Comparison of ENCODE assay signal across 12 cellular contexts in genomic region chr18:58967643-58968291, GRCh38.
DNase-seq lines count a peak whose midpoint lies in the region; ATAC-seq and TF ChIP-seq lines count a peak whose summit lies in the region.
"Had no signal": no experiment of that assay in that cellular context is flagged by ENCODE, and none has a peak within 500 bp of the region (broad histone marks: within the 10 kb centered on the region; RNA-seq: fewer than 3 reads in every experiment).

No MANE protein-coding gene starts in this region.

- H2AFZ ChIP-seq in SU-DHL-6 (ENCODE audit: low read depth, low read length, severe bottlenecking): no peak overlapping the region

- peaks cover 4% of the 10 kb centered on the region for H3K27me3 Mint-ChIP-seq in activated T-helper 1 cell treated with anti-CD3 and anti-CD28 coated beads, Interleukin-12 subunit alpha, Interleukin-12 subunit beta, Interleukin-2, Interleukin-4 antibody, amounts not matched to agents 30 ng/mL and 10 ng/mL and 1 ng/mL, durations not matched to agents 14 hours and 24 hours and 36 hours (ENCODE audit: insufficient read depth)

- peaks cover 14% of the 10 kb centered on the region; the same call in 1 of the 2 replicates for H3K36me3 ChIP-seq in SU-DHL-6 (ENCODE audit: low read length)
- peaks cover 6 to 14% (median 13%) of the 10 kb centered on the region in 3 donors for H3K36me3 ChIP-seq in skeletal muscle tissue (ENCODE audit: control insufficient read depth in 3 of 3, insufficient read depth in 3 of 3, low read length in 3 of 3)

- ATAC-seq in left ventricle myocardium superior (peak; percentile 16), HG03432 (IDR thresholded peaks at IDR 0.05; ENCODE audit: unreplicated experiment) (no peak)
- ATAC-seq: naive thymus-derived CD4-positive, alpha-beta T cell had no signal

- DNase-seq in DMS79 (lab: John Stamatoyannopoulos, UW) (peak; percentile 79), left ventricle myocardium superior (no peak), OCI-M2 (lab: John Stamatoyannopoulos, UW; ENCODE audit: unreplicated experiment) (no peak), foreskin melanocyte (no peak)
- no peak for DNase-seq in activated T-helper 1 cell treated with anti-CD3 and anti-CD28 coated beads, Interleukin-12 subunit alpha, Interleukin-12 subunit beta, Interleukin-2, Interleukin-4 antibody, amounts not matched to agents 30 ng/mL and 10 ng/mL and 1 ng/mL, durations not matched to agents 14 hours and 24 hours and 36 hours (ENCODE audit: low spot score)
- DNase-seq: amniotic stem cell; MV-4-11; naive thymus-derived CD4-positive, alpha-beta T cell had no signal

- no peaks in the 10 kb centered on the region for H3K27me3 ChIP-seq in SU-DHL-6 (ENCODE audit: low read length)
- H3K27me3 ChIP-seq in skeletal muscle tissue (ENCODE audit: control insufficient read depth in 3 of 3, insufficient read depth in 3 of 3, low read length in 3 of 3): no peaks in the 10 kb centered on the region
- H3K27me3 ChIP-seq: SJSA1 had no signal

- no peaks in the 10 kb centered on the region for H3K4me1 Mint-ChIP-seq in activated T-helper 1 cell treated with anti-CD3 and anti-CD28 coated beads, Interleukin-12 subunit alpha, Interleukin-12 subunit beta, Interleukin-2, Interleukin-4 antibody, amounts not matched to agents 30 ng/mL and 10 ng/mL and 1 ng/mL, durations not matched to agents 14 hours and 24 hours and 36 hours (ENCODE audit: low read depth)

- no peaks in the 10 kb centered on the region for H3K9me2 ChIP-seq in SU-DHL-6 (replicated peaks; ENCODE audit: insufficient read depth, low read length)

- H3K4me1 ChIP-seq in skeletal muscle tissue (ENCODE audit: control insufficient read depth in 3 of 3, insufficient read depth in 3 of 3, low read length in 3 of 3): peaks cover 10 to 36% (median 19%) of the 10 kb centered on the region in 3 donors

- TF ChIP-seq CTCF in SU-DHL-6 (IDR thresholded peaks at IDR 0.05; ENCODE audit: insufficient read depth, low read length, poor library complexity, severe bottlenecking): no peak

- no peaks in the 10 kb centered on the region for H4K20me1 ChIP-seq in SU-DHL-6 (ENCODE audit: low read depth, low read length)

- H3K9me3 ChIP-seq in SU-DHL-6 (ENCODE audit: insufficient read depth, low read length): no peaks in the 10 kb centered on the region
- no peaks in the 10 kb centered on the region for H3K9me3 ChIP-seq in skeletal muscle tissue (ENCODE audit: control insufficient read depth in 3 of 3, low read length in 3 of 3)
- H3K9me3 ChIP-seq: SJSA1 had no signal

- H3K79me2 ChIP-seq in SU-DHL-6 (ENCODE audit: insufficient read depth, low read length): peaks cover 61% of the 10 kb centered on the region

- H3K27ac Mint-ChIP-seq in activated T-helper 1 cell treated with anti-CD3 and anti-CD28 coated beads, Interleukin-12 subunit alpha, Interleukin-12 subunit beta, Interleukin-2, Interleukin-4 antibody, amounts not matched to agents 30 ng/mL and 10 ng/mL and 1 ng/mL, durations not matched to agents 14 hours and 24 hours and 36 hours: no peak overlapping the region
- H3K27ac Mint-ChIP-seq: naive thymus-derived CD4-positive, alpha-beta T cell had no signal

- H3K4me2 ChIP-seq in SU-DHL-6 (ENCODE audit: low read depth, low read length, poor library complexity, severe bottlenecking): peak overlapping the region; percentile 77

- H3K27ac ChIP-seq in SU-DHL-6 (ENCODE audit: low read depth, low read length) (peak overlapping the region; percentile 95), skeletal muscle tissue (ENCODE audit: low read depth, low read length) (peak overlapping the region; percentile 16)
- H3K27ac ChIP-seq: SJSA1 had no signal

- H3K4me3 ChIP-seq in SU-DHL-6 (ENCODE audit: insufficient read depth, low read length, poor library complexity, severe bottlenecking) (peak overlapping the region; percentile 14), skeletal muscle tissue (ENCODE audit: low read length in 3 of 3) (no peak overlapping the region)
- H3K4me3 ChIP-seq: SJSA1 had no signal

- H3K9ac ChIP-seq in SU-DHL-6 (ENCODE audit: low read length) (peak overlapping the region; percentile 64), skeletal muscle tissue (ENCODE audit: low read depth in 1 of 3, low read length in 3 of 3) (no peak overlapping the region)

- H3K36me3 Mint-ChIP-seq in activated T-helper 1 cell treated with anti-CD3 and anti-CD28 coated beads, Interleukin-12 subunit alpha, Interleukin-12 subunit beta, Interleukin-2, Interleukin-4 antibody, amounts not matched to agents 30 ng/mL and 10 ng/mL and 1 ng/mL, durations not matched to agents 14 hours and 24 hours and 36 hours (ENCODE audit: low read depth): no peaks in the 10 kb centered on the region
- H3K36me3 Mint-ChIP-seq: naive thymus-derived CD4-positive, alpha-beta T cell had no signal

- intact Hi-C loops in left ventricle myocardium superior (cut with micrococcal nuclease): no loop called here
- intact Hi-C loops in activated T-helper 1 cell treated with anti-CD3 and anti-CD28 coated beads, Interleukin-12 subunit alpha, Interleukin-12 subunit beta, Interleukin-2, Interleukin-4 antibody, amounts not matched to agents 30 ng/mL and 10 ng/mL and 1 ng/mL, durations not matched to agents 14 hours and 24 hours and 36 hours (cut with micrococcal nuclease): no loop called here

- peaks cover 95% of the 10 kb centered on the region for H3F3A ChIP-seq in SU-DHL-6 (ENCODE audit: insufficient read depth)

- H3K4me3 Mint-ChIP-seq in activated T-helper 1 cell treated with anti-CD3 and anti-CD28 coated beads, Interleukin-12 subunit alpha, Interleukin-12 subunit beta, Interleukin-2, Interleukin-4 antibody, amounts not matched to agents 30 ng/mL and 10 ng/mL and 1 ng/mL, durations not matched to agents 14 hours and 24 hours and 36 hours: no peak overlapping the region
- H3K4me3 Mint-ChIP-seq: naive thymus-derived CD4-positive, alpha-beta T cell had no signal

- no peaks in the 10 kb centered on the region for H3K9me3 Mint-ChIP-seq in activated T-helper 1 cell treated with anti-CD3 and anti-CD28 coated beads, Interleukin-12 subunit alpha, Interleukin-12 subunit beta, Interleukin-2, Interleukin-4 antibody, amounts not matched to agents 30 ng/mL and 10 ng/mL and 1 ng/mL, durations not matched to agents 14 hours and 24 hours and 36 hours
